Comparison of ENCODE assay signal across 13 cellular contexts in genomic region chr13:79128158-79128557, GRCh38.
DNase-seq lines count a peak whose midpoint lies in the region; ATAC-seq and TF ChIP-seq lines count a peak whose summit lies in the region.
"Had no signal": no experiment of that assay in that cellular context is flagged by ENCODE, and none has a peak within 500 bp of the region (broad histone marks: within the 10 kb centered on the region; RNA-seq: fewer than 3 reads in every experiment).

No MANE protein-coding gene starts in this region.

- intact Hi-C loops in esophagus muscularis mucosa (cut with DNase I), result no loop called here

- 96% methylated on average over 2 of the region's 2 CpGs for WGBS in esophagus muscularis mucosa

- no peaks in the 10 kb centered on the region for H3K9me3 ChIP-seq in esophagus muscularis mucosa
- H3K9me3 ChIP-seq: adrenal gland had no signal

- DNase-seq in EL (peak; percentile 50), HT1080 (ENCODE audit: low read depth) (peak; percentile 93), SIG-M5 treated with dmso at 0.1 percent for 504 hours (lab: John Stamatoyannopoulos, UW; ENCODE audit: unreplicated experiment) (peak; percentile 88), foreskin keratinocyte (peak; percentile 59 to 85), esophagus muscularis mucosa (ENCODE audit: extremely low spot score) (no peak), T-cell (no peak), NCI-H128 (lab: John Stamatoyannopoulos, UW; ENCODE audit: unreplicated experiment) (no peak)
- DNase-seq: adrenal gland, KG1, NCI-H524, T-helper 1 cell had no signal

- H3K9me3 Mint-ChIP-seq in T-cell, result no peaks in the 10 kb centered on the region
- H3K9me3 Mint-ChIP-seq: stimulated activated naive CD8-positive, alpha-beta T cell treated with anti-CD3 and anti-CD28 coated beads, Interleukin-15, Interleukin-2, amounts not matched to agents 100 ng/mL and 50 ng/mL, for 24 hours had no signal

- CTCF ChIA-PET in T-cell (lab: Charles Lee), result no interaction called here

- TF ChIP-seq CTCF in foreskin keratinocyte (conservative IDR thresholded peaks at IDR 0.05) (no peak), esophagus muscularis mucosa (IDR thresholded peaks at IDR 0.05) (no peak)

- H3K27ac Mint-ChIP-seq in T-cell, result no peak overlapping the region
- H3K27ac Mint-ChIP-seq: stimulated activated naive CD8-positive, alpha-beta T cell treated with anti-CD3 and anti-CD28 coated beads, Interleukin-15, Interleukin-2, amounts not matched to agents 100 ng/mL and 50 ng/mL, for 24 hours had no signal

- ATAC-seq in foreskin keratinocyte (peak; percentile 71), GM21381 (IDR thresholded peaks at IDR 0.05; ENCODE audit: unreplicated experiment) (no peak), T-cell (replicated peaks in 1 of 4) (no peak)

- H3K27ac ChIP-seq in foreskin keratinocyte (no peak overlapping the region), esophagus muscularis mucosa (replicated peaks in 1 of 4) (no peak overlapping the region)
- H3K27ac ChIP-seq: adrenal gland had no signal

- H3K36me3 ChIP-seq in esophagus muscularis mucosa, result no peaks in the 10 kb centered on the region
- H3K36me3 ChIP-seq: adrenal gland had no signal

- peaks cover 10 to 23% of the 10 kb centered on the region in 2 donors for H3K27me3 Mint-ChIP-seq in T-cell

- no peaks in the 10 kb centered on the region for H3K4me1 Mint-ChIP-seq in T-cell

- TF ChIP-seq POLR2A in esophagus muscularis mucosa (IDR thresholded peaks at IDR 0.05; ENCODE audit: low read depth), result no peak

- no peaks in the 10 kb centered on the region for H3K27me3 ChIP-seq in foreskin keratinocyte
- no peaks in the 10 kb centered on the region for H3K27me3 ChIP-seq in esophagus muscularis mucosa
- H3K27me3 ChIP-seq: adrenal gland had no signal

- H3K4me1 ChIP-seq in foreskin keratinocyte (no peaks in the 10 kb centered on the region), esophagus muscularis mucosa (no peaks in the 10 kb centered on the region)
- H3K4me1 ChIP-seq: adrenal gland had no signal

- H3K36me3 Mint-ChIP-seq in T-cell, result no peaks in the 10 kb centered on the region

- TF ChIP-seq EP300 in esophagus muscularis mucosa (IDR thresholded peaks at IDR 0.05), result no peak

- POLR2A ChIA-PET in T-cell (lab: Charles Lee), result no interaction called here

- no peak overlapping the region for H3K4me3 ChIP-seq in esophagus muscularis mucosa
- H3K4me3 ChIP-seq: adrenal gland had no signal

- H3K4me3 Mint-ChIP-seq in T-cell, result no peak overlapping the region
- H3K4me3 Mint-ChIP-seq: stimulated activated naive CD8-positive, alpha-beta T cell treated with anti-CD3 and anti-CD28 coated beads, Interleukin-15, Interleukin-2, amounts not matched to agents 100 ng/mL and 50 ng/mL, for 24 hours had no signal

Comparison
In these comparisons a context has a peak if more than half of its experiments do, and no peak if none do; other contexts are left out.
1. DNase-seq: peak in EL (single experiment), HT1080 (single experiment), SIG-M5 treated with dmso at 0.1 percent for 504 hours (single experiment) and foreskin keratinocyte (2 of 2); none in esophagus muscularis mucosa (single experiment), T-cell (0 of 34) and NCI-H128 (single experiment).